In genomic region chr19:53549354-53549753, GRCh38 we compare ENCODE assay signal across 14 cellular contexts. TPM values are rescaled to one million over a fixed set of nuclear protein-coding genes. Genes with fewer than 3 reads are reported as not detected.
A peak's percentile ranks its signal among the peaks of the same experiment; 100 is the strongest.
DNase-seq lines count a peak whose midpoint lies in the region; ATAC-seq and TF ChIP-seq lines count a peak whose summit lies in the region.
"Had no signal": no experiment of that assay in that cellular context is flagged by ENCODE, and none has a peak within 500 bp of the region (broad histone marks: within the 10 kb centered on the region; RNA-seq: fewer than 3 reads in every experiment).

No MANE protein-coding gene starts in this region.

- H3K27me3 Mint-ChIP-seq in dendritic cell treated with granulocyte-macrophage colony-stimulating factor and Interleukin-4, amounts not matched to agents 40 ng/mL and 50 ng/mL, for 4 days = no peaks in the 10 kb centered on the region
- no peaks in the 10 kb centered on the region for H3K27me3 Mint-ChIP-seq in naive thymus-derived CD4-positive, alpha-beta T cell
- H3K27me3 Mint-ChIP-seq: activated CD8-positive, alpha-beta memory T cell treated with anti-CD3 and anti-CD28 coated beads, Interleukin-2, amount 10 ng/mL, durations not matched to agents 7 days and 5 days; B cell; progenitor cell of endocrine pancreas had no signal

- H3K9me3 ChIP-seq in left ventricle myocardium inferior (replicated peaks) = peaks cover 7% of the 10 kb centered on the region
- no peaks in the 10 kb centered on the region for H3K9me3 ChIP-seq in naive thymus-derived CD4-positive, alpha-beta T cell (ENCODE audit: control insufficient read depth in 2 of 3, low read length in 3 of 3)

- no peak for TF ChIP-seq CTCF in left ventricle myocardium inferior (IDR thresholded peaks at IDR 0.05; ENCODE audit: borderline replicate concordance)

- no peak overlapping the region for H3K4me3 ChIP-seq in left ventricle myocardium inferior
- H3K4me3 ChIP-seq in naive thymus-derived CD4-positive, alpha-beta T cell (ENCODE audit: low read length) = no peak overlapping the region

- peaks cover 32% of the 10 kb centered on the region for H3K36me3 Mint-ChIP-seq in dendritic cell treated with granulocyte-macrophage colony-stimulating factor and Interleukin-4, amounts not matched to agents 40 ng/mL and 50 ng/mL, for 4 days (ENCODE audit: low read depth)
- H3K36me3 Mint-ChIP-seq in naive thymus-derived CD4-positive, alpha-beta T cell = peaks cover 9 to 51% (median 48%) of the 10 kb centered on the region in 5 donors

- peaks cover 3% of the 10 kb centered on the region for H3K36me3 ChIP-seq in left ventricle myocardium inferior
- peaks cover 0 to 7% (median 0%) of the 10 kb centered on the region in 3 experiments for H3K36me3 ChIP-seq in naive thymus-derived CD4-positive, alpha-beta T cell (ENCODE audit: control insufficient read depth in 2 of 3, insufficient read depth in 3 of 3, low read length in 3 of 3)

- peaks cover 53% of the 10 kb centered on the region for H3K4me1 Mint-ChIP-seq in dendritic cell treated with granulocyte-macrophage colony-stimulating factor and Interleukin-4, amounts not matched to agents 40 ng/mL and 50 ng/mL, for 4 days (ENCODE audit: low read depth)
- H3K4me1 Mint-ChIP-seq in naive thymus-derived CD4-positive, alpha-beta T cell = peaks cover 5 to 61% (median 42%) of the 10 kb centered on the region in 7 donors

- peak overlapping the region; percentile 81 for H3K27ac Mint-ChIP-seq in dendritic cell treated with granulocyte-macrophage colony-stimulating factor and Interleukin-4, amounts not matched to agents 40 ng/mL and 50 ng/mL, for 4 days
- peak overlapping the region in 5 of 9 donors; percentile 20 to 72 (median 34) for H3K27ac Mint-ChIP-seq in naive thymus-derived CD4-positive, alpha-beta T cell
- H3K27ac Mint-ChIP-seq: activated CD8-positive, alpha-beta memory T cell treated with anti-CD3 and anti-CD28 coated beads, Interleukin-2, amount 10 ng/mL, durations not matched to agents 7 days and 5 days; B cell; progenitor cell of endocrine pancreas had no signal

- peak overlapping the region; percentile 21 for H3K4me3 Mint-ChIP-seq in dendritic cell treated with granulocyte-macrophage colony-stimulating factor and Interleukin-4, amounts not matched to agents 40 ng/mL and 50 ng/mL, for 4 days
- peak overlapping the region in 1 of 10 donors; percentile 9 for H3K4me3 Mint-ChIP-seq in naive thymus-derived CD4-positive, alpha-beta T cell
- H3K4me3 Mint-ChIP-seq: activated CD8-positive, alpha-beta memory T cell treated with anti-CD3 and anti-CD28 coated beads, Interleukin-2, amount 10 ng/mL, durations not matched to agents 7 days and 5 days; B cell; immature natural killer cell had no signal

- H3K9me3 Mint-ChIP-seq in dendritic cell treated with granulocyte-macrophage colony-stimulating factor and Interleukin-4, amounts not matched to agents 40 ng/mL and 50 ng/mL, for 4 days = peaks cover 8% of the 10 kb centered on the region
- peaks cover 0 to 64% (median 20%) of the 10 kb centered on the region in 11 donors for H3K9me3 Mint-ChIP-seq in naive thymus-derived CD4-positive, alpha-beta T cell

- no peak for ATAC-seq in naive thymus-derived CD4-positive, alpha-beta T cell
- no peak for ATAC-seq in HG02759 (IDR thresholded peaks at IDR 0.05; ENCODE audit: unreplicated experiment)
- ATAC-seq in GM19035 (IDR thresholded peaks at IDR 0.05; ENCODE audit: unreplicated experiment) = no peak
- ATAC-seq in GM18873 (IDR thresholded peaks at IDR 0.05; ENCODE audit: low FRiP score, unreplicated experiment) = no peak
- ATAC-seq: activated CD8-positive, alpha-beta memory T cell treated with anti-CD3 and anti-CD28 coated beads, Interleukin-2, amount 10 ng/mL, durations not matched to agents 7 days and 5 days had no signal

- H3K27ac ChIP-seq in left ventricle myocardium inferior (replicated peaks) = peak overlapping the region; percentile 21
- no peak overlapping the region for H3K27ac ChIP-seq in naive thymus-derived CD4-positive, alpha-beta T cell (ENCODE audit: low read depth, low read length)

- H3K4me1 ChIP-seq in left ventricle myocardium inferior = peaks cover 13% of the 10 kb centered on the region
- peaks cover 4 to 6% of the 10 kb centered on the region in 2 donors for H3K4me1 ChIP-seq in naive thymus-derived CD4-positive, alpha-beta T cell (ENCODE audit: control insufficient read depth in 2 of 2, insufficient read depth in 2 of 2, low read length in 2 of 2)

- POLR2A ChIA-PET in naive thymus-derived CD4-positive, alpha-beta T cell (lab: Charles Lee) = no interaction called here

- DNase-seq in left ventricle myocardium inferior (no peak), cardiac septum (ENCODE audit: low spot score) (no peak), A172 (ENCODE audit: low spot score) (no peak)
- DNase-seq in naive thymus-derived CD4-positive, alpha-beta T cell = no peak
- DNase-seq: activated CD8-positive, alpha-beta memory T cell treated with anti-CD3 and anti-CD28 coated beads, Interleukin-2, amount 10 ng/mL, durations not matched to agents 7 days and 5 days; immature natural killer cell; Karpas-422; SW 1271 had no signal

- CTCF ChIA-PET in naive thymus-derived CD4-positive, alpha-beta T cell (lab: Charles Lee) = no interaction called here

- intact Hi-C loops in left ventricle myocardium inferior (cut with micrococcal nuclease) (no loop called here), cardiac septum (cut with DNase I) (no loop called here)
- intact Hi-C loops in dendritic cell treated with granulocyte-macrophage colony-stimulating factor and Interleukin-4, amounts not matched to agents 40 ng/mL and 50 ng/mL, for 4 days (cut with micrococcal nuclease) = loop anchor here (1.0 kb wide), 1 partner anchor 11 kb away; the partner anchor contains the start of gene ZNF331
- intact Hi-C loops in naive thymus-derived CD4-positive, alpha-beta T cell (cut with micrococcal nuclease) = no loop called here

- H3K27me3 ChIP-seq in left ventricle myocardium inferior (ENCODE audit: low read depth) = no peaks in the 10 kb centered on the region
- H3K27me3 ChIP-seq in naive thymus-derived CD4-positive, alpha-beta T cell (ENCODE audit: control insufficient read depth in 2 of 2, insufficient read depth in 2 of 2, low read length in 2 of 2) = no peaks in the 10 kb centered on the region

RNA-seq across cellular contexts. Expression of gene ZNF331, which starts 11.4 kb away (rescaled TPM):
- 10.1 TPM for total RNA-seq in left ventricle myocardium inferior
- 9.8 TPM for total RNA-seq in cardiac septum
- 100 to 1,000 TPM in 2 of 5 experiments, 10 to 100 TPM in 3; 18.1 to 318 (median 68.6) TPM for total RNA-seq in naive thymus-derived CD4-positive, alpha-beta T cell
- 10 to 100 TPM; 35.0 to 52.1 TPM for polyA plus RNA-seq in naive thymus-derived CD4-positive, alpha-beta T cell
- 6.2 and 9.8 TPM in 2 replicates for total RNA-seq in A172 (2014; rRNA removed; shearing (Covaris generic))
